ENCODE assay signal across 1 cellular context in the genomic region with DNA sequence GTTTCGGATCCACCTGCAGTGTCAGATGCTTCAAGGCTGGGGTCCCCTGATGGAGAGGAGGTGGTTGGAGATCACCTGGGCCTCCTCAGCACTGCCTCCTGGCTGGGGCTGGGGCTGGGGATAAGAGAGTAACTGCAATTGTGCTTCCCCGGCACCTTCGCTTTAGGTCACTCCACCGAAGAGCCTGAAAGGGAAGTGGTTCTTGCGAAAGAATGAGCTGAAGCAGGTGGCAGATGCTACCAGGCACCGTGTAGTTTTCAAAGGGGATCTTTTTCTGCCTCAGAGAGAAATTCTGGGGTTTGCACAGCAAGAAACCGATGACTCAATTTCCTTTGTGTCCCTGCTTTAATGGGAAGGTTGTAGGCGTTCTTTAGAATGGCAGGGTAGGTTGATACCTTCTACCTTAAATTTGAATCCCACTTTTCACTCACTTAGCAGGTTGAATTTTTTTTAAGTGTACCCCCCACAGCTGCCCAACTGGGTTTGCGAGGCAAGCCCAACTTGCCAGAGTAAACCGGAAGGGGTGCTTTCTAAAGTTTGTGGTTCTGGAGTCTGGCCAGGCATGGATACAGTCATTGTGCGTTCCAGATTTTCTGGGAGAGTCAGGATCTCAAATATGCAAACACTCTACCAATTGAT.
TF ChIP-seq lines count a peak whose summit lies in the region.

No MANE protein-coding gene starts in this region.

TF ChIP-seq in HEK293, 187 proteins besides CTCF, POLR2A, EP300 and RAD21 (continued from another document):
- TF ChIP-seq, protein P1, sequence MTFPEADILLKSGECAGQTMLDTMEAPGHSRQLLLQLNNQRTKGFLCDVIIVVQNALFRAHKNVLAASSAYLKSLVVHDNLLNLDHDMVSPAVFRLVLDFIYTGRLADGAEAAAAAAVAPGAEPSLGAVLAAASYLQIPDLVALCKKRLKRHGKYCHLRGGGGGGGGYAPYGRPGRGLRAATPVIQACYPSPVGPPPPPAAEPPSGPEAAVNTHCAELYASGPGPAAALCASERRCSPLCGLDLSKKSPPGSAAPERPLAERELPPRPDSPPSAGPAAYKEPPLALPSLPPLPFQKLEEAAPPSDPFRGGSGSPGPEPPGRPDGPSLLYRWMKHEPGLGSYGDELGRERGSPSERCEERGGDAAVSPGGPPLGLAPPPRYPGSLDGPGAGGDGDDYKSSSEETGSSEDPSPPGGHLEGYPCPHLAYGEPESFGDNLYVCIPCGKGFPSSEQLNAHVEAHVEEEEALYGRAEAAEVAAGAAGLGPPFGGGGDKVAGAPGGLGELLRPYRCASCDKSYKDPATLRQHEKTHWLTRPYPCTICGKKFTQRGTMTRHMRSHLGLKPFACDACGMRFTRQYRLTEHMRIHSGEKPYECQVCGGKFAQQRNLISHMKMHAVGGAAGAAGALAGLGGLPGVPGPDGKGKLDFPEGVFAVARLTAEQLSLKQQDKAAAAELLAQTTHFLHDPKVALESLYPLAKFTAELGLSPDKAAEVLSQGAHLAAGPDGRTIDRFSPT (tag by site-specific recombination; IDR thresholded peaks at IDR 0.05): no peak
- TF ChIP-seq ZNF239 (tag by site-specific recombination; IDR thresholded peaks at IDR 0.05) (no peak), ZNF433 (tag by site-specific recombination; IDR thresholded peaks at IDR 0.05; ENCODE audit: low read depth) (no peak), OSR2 (tag by site-specific recombination; IDR thresholded peaks at IDR 0.05) (no peak)
